Comparison of ENCODE assay signal across 8 cellular contexts in the genomic region with DNA sequence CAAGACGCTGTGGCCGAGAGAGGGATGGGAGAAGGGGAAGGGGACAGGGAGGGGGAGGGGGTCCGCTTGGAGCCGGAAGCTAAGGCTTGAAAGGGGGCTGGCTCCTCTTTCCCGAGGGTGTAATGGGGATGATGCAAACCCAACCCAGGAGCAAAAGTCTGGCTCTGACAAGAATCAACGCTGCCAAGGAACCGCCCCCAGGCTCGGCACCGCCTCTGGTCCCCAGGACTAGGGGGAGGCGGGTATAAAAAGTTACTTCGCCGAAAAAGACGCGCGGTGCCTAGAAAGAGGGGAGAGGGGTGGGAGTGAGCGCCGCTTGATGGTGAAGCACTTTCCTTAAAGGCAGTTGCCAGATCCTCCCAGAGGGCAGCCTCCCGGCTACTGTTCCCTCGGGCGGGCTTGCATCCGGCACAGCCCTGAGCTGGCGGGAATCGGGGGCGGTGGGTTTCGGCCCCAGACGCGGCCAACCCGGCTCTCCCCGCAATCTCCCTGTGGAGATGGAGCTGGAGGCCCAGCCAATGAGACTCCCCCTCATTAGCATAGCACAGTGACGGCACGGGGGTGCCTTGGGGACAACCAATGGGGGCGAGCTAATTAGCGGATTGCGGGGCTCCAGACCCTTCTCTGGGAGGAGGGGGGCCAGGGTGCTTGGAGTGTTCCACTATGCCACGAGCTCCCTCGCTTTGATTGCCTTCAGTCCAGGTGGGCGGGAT.
A peak's percentile ranks its signal among the peaks of the same experiment; 100 is the strongest.
DNase-seq lines count a peak whose midpoint lies in the region; TF ChIP-seq lines count a peak whose summit lies in the region.

A gene (minus strand): TSS at position 40 of the 713 bp plus-strand sequence. CDS start 131 bp downstream, outside the sequence.

- peaks cover 24% of the 10 kb centered on the region for H3K4me1 Mint-ChIP-seq in nephron

- H3F3A ChIP-seq in MM.1S (ENCODE audit: insufficient read depth, low read length), result no peaks in the 10 kb centered on the region

- H3K4me3 ChIP-seq in MM.1S (ENCODE audit: low read length) (no peak within 1 kb of the TSS), WERI-Rb-1 (ENCODE audit: low read depth, low read length) (peak within 1 kb of the TSS; percentile 97), foreskin fibroblast (ENCODE audit: low read depth in 1 of 2, low read length in 2 of 2) (peak within 1 kb of the TSS; percentile 84 to 92)

- no peak within 1 kb of the TSS for H3K27ac ChIP-seq in MM.1S (ENCODE audit: low read length)
- peak within 1 kb of the TSS; percentile 96 for H3K27ac ChIP-seq in WERI-Rb-1

- TF ChIP-seq CTCF in MM.1S (IDR thresholded peaks at IDR 0.05; ENCODE audit: low read length) (no peak), WERI-Rb-1 (IDR thresholded peaks at IDR 0.05; ENCODE audit: low read depth, low read length) (peak; percentile 51; the same call in 1 of the 2 replicates), foreskin fibroblast (IDR thresholded peaks at IDR 0.05; ENCODE audit: low read depth, low read length) (no peak), nephron (IDR thresholded peaks at IDR 0.05; ENCODE audit: unreplicated experiment in 3 of 3) (no peak)

- H3K79me2 ChIP-seq in MM.1S (ENCODE audit: low read length), result no peaks in the 10 kb centered on the region

- peaks cover 3% of the 10 kb centered on the region for H3K36me3 Mint-ChIP-seq in nephron (ENCODE audit: low read depth)

- H3K27me3 Mint-ChIP-seq in nephron (ENCODE audit: low read depth), result no peaks in the 10 kb centered on the region

- no peaks in the 10 kb centered on the region for H3K9me2 ChIP-seq in MM.1S (replicated peaks; ENCODE audit: insufficient read depth, low read length)

- H3K9ac ChIP-seq in MM.1S (ENCODE audit: low read length), result no peak within 1 kb of the TSS

- H3K27me3 ChIP-seq in MM.1S (replicated peaks; ENCODE audit: insufficient read depth, low read length) (no peaks in the 10 kb centered on the region), WERI-Rb-1 (ENCODE audit: insufficient read depth, low read depth, severe bottlenecking) (no peaks in the 10 kb centered on the region)

- no peaks in the 10 kb centered on the region for H3K4me1 ChIP-seq in MM.1S (ENCODE audit: low read length)

- DNase-seq in EL, result peak; percentile 70
- DNase-seq in MM.1S, result no peak
- DNase-seq in WERI-Rb-1, result peak; percentile 100
- DNase-seq in foreskin fibroblast, result peak; percentile 11 to 72
- no peak for DNase-seq in activated CD4-positive, CD25-positive, alpha-beta regulatory T cell (lab: John Stamatoyannopoulos, UW)
- no peak for DNase-seq in CD1c-positive myeloid dendritic cell (ENCODE audit: extremely low spot score)
- DNase-seq in NCI-H187 treated with DMSO at 0.1 percent for 48 hours (lab: John Stamatoyannopoulos, UW), result no peak

- H3K4me2 ChIP-seq in MM.1S (ENCODE audit: low read depth, low read length), result 0 out of 2 replicates have a peak within 1 kb of the TSS, but pooled peaks have one; percentile 8

- H3K4me3 Mint-ChIP-seq in nephron, result peak within 1 kb of the TSS; percentile 96 to 98 (median 97)

- H3K9me3 ChIP-seq in MM.1S (replicated peaks; ENCODE audit: insufficient read depth, low read length), result no peaks in the 10 kb centered on the region
- no peaks in the 10 kb centered on the region for H3K9me3 ChIP-seq in WERI-Rb-1 (ENCODE audit: severe bottlenecking)

- H3K27ac Mint-ChIP-seq in nephron, result peak within 1 kb of the TSS; percentile 77 to 96 (median 89)

- H2AFZ ChIP-seq in MM.1S (ENCODE audit: low read length), result 0 out of 2 replicates have a peak within 1 kb of the TSS, but pooled peaks have one; percentile 15

- H3K36me3 ChIP-seq in MM.1S (replicated peaks; ENCODE audit: insufficient read depth, low read length) (no peaks in the 10 kb centered on the region), WERI-Rb-1 (peaks cover 17% of the 10 kb centered on the region)

- no peaks in the 10 kb centered on the region for H4K20me1 ChIP-seq in MM.1S (ENCODE audit: insufficient read depth, low read length)

- H3K9me3 Mint-ChIP-seq in nephron, result no peaks in the 10 kb centered on the region

Comparison
In these comparisons a context has a peak if more than half of its experiments do, and no peak if none do; other contexts are left out.
1. DNase-seq: peak in EL (single experiment), WERI-Rb-1 (single experiment) and foreskin fibroblast (2 of 2); none in MM.1S (single experiment), activated CD4-positive, CD25-positive, alpha-beta regulatory T cell (0 of 4), CD1c-positive myeloid dendritic cell (single experiment) and NCI-H187 treated with DMSO at 0.1 percent for 48 hours (single experiment).